In the genomic region with DNA sequence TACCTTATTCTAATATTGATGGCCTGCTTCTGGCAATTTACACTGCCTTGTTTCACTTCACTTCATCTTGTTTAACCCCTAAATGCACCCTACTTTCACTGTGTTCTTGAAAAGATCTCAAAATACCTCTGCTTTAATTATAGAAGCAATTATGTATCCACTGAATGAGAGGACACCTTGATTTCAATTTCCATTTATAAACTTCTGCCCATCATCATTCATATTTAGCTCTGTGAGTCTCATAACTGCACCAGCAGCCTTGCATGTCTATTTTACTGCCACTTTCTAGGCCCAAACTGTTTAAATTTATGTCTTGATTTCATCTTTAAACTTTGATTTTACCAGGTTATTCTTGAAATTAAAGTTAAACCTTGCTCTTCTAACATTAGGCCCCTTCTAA, we compare ENCODE assay signal across 10 cellular contexts. TPM values are rescaled to one million over a fixed set of nuclear protein-coding genes. Genes with fewer than 3 reads are reported as not detected.
DNase-seq lines count a peak whose midpoint lies in the region; ATAC-seq, FAIRE-seq and TF ChIP-seq lines count a peak whose summit lies in the region.
"Had no signal": no experiment of that assay in that cellular context is flagged by ENCODE, and none has a peak within 500 bp of the region (broad histone marks: within the 10 kb centered on the region; RNA-seq: fewer than 3 reads in every experiment).

No MANE protein-coding gene starts in this region.

- TF ChIP-seq CTCF in PC-3 (conservative IDR thresholded peaks at IDR 0.05; ENCODE audit: low read depth, low read length) (no peak), endothelial cell (IDR thresholded peaks at IDR 0.05; ENCODE audit: unreplicated experiment) (no peak), pancreas (IDR thresholded peaks at IDR 0.05) (no peak)

- H3K9me2 ChIP-seq in PC-3 (replicated peaks; ENCODE audit: low read length), result no peaks in the 10 kb centered on the region

- peak overlapping the region; percentile 12 for H3K27ac Mint-ChIP-seq in T-helper 2 cell treated with Interferon-gamma antibody and Interleukin-4, amounts not matched to agents 5 μg/mL and 100 μg/mL, for 36 hours
- peak overlapping the region; percentile 10 for H3K27ac Mint-ChIP-seq in endothelial cell (ENCODE audit: unreplicated experiment)

- ATAC-seq in PC-3, result no peak
- no peak for ATAC-seq in pancreas

- peaks cover 18% of the 10 kb centered on the region; the same call in 1 of the 2 replicates for H3K4me1 ChIP-seq in PC-3 (ENCODE audit: insufficient read depth, low read length)
- H3K4me1 ChIP-seq in pancreas, result peaks cover 35 to 36% (median 35%) of the 10 kb centered on the region in 3 donors

- peak overlapping the region; percentile 10; the same call in 1 of the 2 replicates for H2AFZ ChIP-seq in PC-3 (ENCODE audit: low read length)

- no peaks in the 10 kb centered on the region for H4K20me1 ChIP-seq in PC-3 (ENCODE audit: low read length)

- H3K36me3 ChIP-seq in PC-3 (ENCODE audit: low read depth, low read length) (peaks cover 26% of the 10 kb centered on the region), pancreas (peaks cover 0 to 5% (median 0%) of the 10 kb centered on the region in 3 donors)

- POLR2A ChIA-PET in PC-3 (lab: Charles Lee; ENCODE audit: unreplicated experiment), result interaction anchor here (0.6 to 0.7 kb wide), 2 partner anchors 12 to 68 kb away, joined by 3 to 5 read pairs; no protein-coding TSS in a partner anchor

- H3F3A ChIP-seq in PC-3 (ENCODE audit: low read length, unreplicated experiment), result no peaks in the 10 kb centered on the region

- no TSS peak for BruUV-seq in PC-3 (replicated peaks; lab: Mats Ljungman, UMichigan)

- H3K79me2 ChIP-seq in PC-3 (ENCODE audit: low read length), result peaks cover 56% of the 10 kb centered on the region

- no peaks in the 10 kb centered on the region for H3K27me3 Mint-ChIP-seq in T-helper 2 cell treated with Interferon-gamma antibody and Interleukin-4, amounts not matched to agents 5 μg/mL and 100 μg/mL, for 36 hours (ENCODE audit: low read depth)
- peaks cover 2% of the 10 kb centered on the region for H3K27me3 Mint-ChIP-seq in endothelial cell (ENCODE audit: unreplicated experiment)

- H3K9me3 ChIP-seq in PC-3 (ENCODE audit: low read length), result no peaks in the 10 kb centered on the region
- H3K9me3 ChIP-seq in pancreas, result no peaks in the 10 kb centered on the region

- FAIRE-seq in pancreas (lab: Jason Lieb, UNC), result no peak
- FAIRE-seq: keratinocyte had no signal

- H3K27me3 ChIP-seq in PC-3 (ENCODE audit: low read length), result no peaks in the 10 kb centered on the region
- no peaks in the 10 kb centered on the region for H3K27me3 ChIP-seq in pancreas

- no peak overlapping the region for H3K4me3 Mint-ChIP-seq in T-helper 2 cell treated with Interferon-gamma antibody and Interleukin-4, amounts not matched to agents 5 μg/mL and 100 μg/mL, for 36 hours
- H3K4me3 Mint-ChIP-seq in endothelial cell (ENCODE audit: unreplicated experiment), result no peak overlapping the region

- H3K36me3 Mint-ChIP-seq in T-helper 2 cell treated with Interferon-gamma antibody and Interleukin-4, amounts not matched to agents 5 μg/mL and 100 μg/mL, for 36 hours (ENCODE audit: low read depth), result peaks cover 35% of the 10 kb centered on the region
- peaks cover 11% of the 10 kb centered on the region for H3K36me3 Mint-ChIP-seq in endothelial cell (ENCODE audit: low read depth, unreplicated experiment)

- CTCF ChIA-PET in PC-3 (lab: Charles Lee), result no interaction called here

- H3K27ac ChIP-seq in PC-3 (ENCODE audit: low read length) (peak overlapping the region; percentile 6; the same call in 1 of the 2 replicates), pancreas (peak overlapping the region in 3 of 4 donors; percentile 12 to 71 (median 57))

- H3K4me2 ChIP-seq in PC-3 (ENCODE audit: low read length), result no peak overlapping the region

- intact Hi-C loops in PC-3 (cut with micrococcal nuclease) (no loop called here), pancreas (cut with DNase I) (no loop called here)

- H3K9ac ChIP-seq in PC-3 (ENCODE audit: low read length), result no peak overlapping the region

- H3K4me3 ChIP-seq in PC-3 (ENCODE audit: low read length) (no peak overlapping the region), pancreas (no peak overlapping the region)

- no peaks in the 10 kb centered on the region for H3K9me3 Mint-ChIP-seq in T-helper 2 cell treated with Interferon-gamma antibody and Interleukin-4, amounts not matched to agents 5 μg/mL and 100 μg/mL, for 36 hours
- no peaks in the 10 kb centered on the region for H3K9me3 Mint-ChIP-seq in endothelial cell (ENCODE audit: unreplicated experiment)

- H3K4me1 Mint-ChIP-seq in T-helper 2 cell treated with Interferon-gamma antibody and Interleukin-4, amounts not matched to agents 5 μg/mL and 100 μg/mL, for 36 hours (ENCODE audit: low read depth), result peaks cover 24% of the 10 kb centered on the region
- H3K4me1 Mint-ChIP-seq in endothelial cell (ENCODE audit: unreplicated experiment), result no peaks in the 10 kb centered on the region

- DNase-seq in T-helper 2 cell treated with Interferon-gamma antibody and Interleukin-4, amounts not matched to agents 5 μg/mL and 100 μg/mL, for 36 hours (ENCODE audit: low spot score), result no peak
- DNase-seq in T-helper 2 cell (no peak), PC-3 (no peak), endothelial cell (ENCODE audit: low spot score) (no peak), pancreas (no peak), kidney tubule cell (ENCODE audit: low spot score) (no peak), GM19240 (ENCODE audit: insufficient read length, low spot score) (no peak), SW480 (ENCODE audit: low spot score) (no peak)
- DNase-seq: retina had no signal

RNA-seq across cellular contexts. Expression of gene DNAAF2, which starts 7.1 kb away (rescaled TPM):
- 23.2 and 31.3 TPM in 2 replicates for total RNA-seq in PC-3 (2014; rRNA removed)
- total RNA-seq in endothelial cell (ENCODE audit: unreplicated experiment), result 8.6 TPM
- total RNA-seq in pancreas, result 1 to 10 TPM; 3.3 to 5.4 (median 4.1) TPM
- polyA plus RNA-seq in pancreas, result 1 to 10 TPM; 3.2 to 4.8 TPM

RNA-seq across cellular contexts. Expression of gene MGAT2, which starts 21.6 kb away (rescaled TPM):
- 39.5 and 51.4 TPM in 2 replicates for total RNA-seq in PC-3 (2014; rRNA removed)
- 47.0 TPM for total RNA-seq in endothelial cell (ENCODE audit: unreplicated experiment)
- total RNA-seq in pancreas, result 10 to 100 TPM; 13.1 to 26.7 (median 20.7) TPM
- polyA plus RNA-seq in pancreas, result 10 to 100 TPM in 1 of 2 donors, 1 to 10 TPM in 1; 8.9 to 12.0 TPM

RNA-seq across cellular contexts. Expression of gene RPL36AL, which starts 21.7 kb away (rescaled TPM):
- total RNA-seq in PC-3 (2014; rRNA removed) (408 and 411 TPM in 2 replicates), endothelial cell (ENCODE audit: unreplicated experiment) (186 TPM), pancreas (100 to 1,000 TPM in 5 of 6 donors, 10 to 100 TPM in 1; 81.3 to 219 (median 128) TPM)
- 100 to 1,000 TPM; 361 to 388 TPM for polyA plus RNA-seq in pancreas

RNA-seq across cellular contexts. Expression of gene LRR1, which starts 43.4 kb away (rescaled TPM):
- total RNA-seq in PC-3 (2014; rRNA removed) (46.9 and 53.0 TPM in 2 replicates), endothelial cell (ENCODE audit: unreplicated experiment) (12.9 TPM), pancreas (1 to 10 TPM; 2.7 to 7.2 (median 3.8) TPM)
- polyA plus RNA-seq in pancreas, result 1 to 10 TPM; 2.5 to 5.9 TPM

RNA-seq across cellular contexts. Expression of gene POLE2, which starts 45.9 kb away (rescaled TPM):
- total RNA-seq in PC-3 (2014; rRNA removed) (26.6 and 38.6 TPM in 2 replicates), endothelial cell (ENCODE audit: unreplicated experiment) (6.7 TPM), pancreas (1 to 10 TPM in 2 of 6 donors, under 1 TPM in 4; 0.43 to 1.3 (median 0.78) TPM)
- polyA plus RNA-seq in pancreas, result 1 to 10 TPM; 1.3 to 2.9 TPM
